Comparison of ENCODE assay signal across 1 cellular context in genomic region chr19:45886427-45887310, GRCh38.
A peak's percentile ranks its signal among the peaks of the same experiment; 100 is the strongest.
TF ChIP-seq lines count a peak whose summit lies in the region.

No MANE protein-coding gene starts in this region.

TF ChIP-seq in K562, 482 proteins besides CTCF, POLR2A, EP300 and RAD21 (continued from another document and continues in another):
- TF ChIP-seq ARID1B (IDR thresholded peaks at IDR 0.05): no peak
- TF ChIP-seq HNRNPK (IDR thresholded peaks at IDR 0.05; ENCODE audit: low read depth, low read length, poor library complexity, severe bottlenecking): no peak
- TF ChIP-seq JUNB (CRISPR knock-in tag; conservative IDR thresholded peaks at IDR 0.05): no peak
- no peak for TF ChIP-seq GATAD2A (IDR thresholded peaks at IDR 0.05)
- TF ChIP-seq MCM5 (IDR thresholded peaks at IDR 0.05; ENCODE audit: low read depth): no peak
- no peak for TF ChIP-seq IFI16 (CRISPR knock-in tag; IDR thresholded peaks at IDR 0.05)
- peak; percentile 88 for TF ChIP-seq ADNP (tag; IDR thresholded peaks at IDR 0.05)
- TF ChIP-seq SP2 (IDR thresholded peaks at IDR 0.05; ENCODE audit: extremely low read depth, low read depth, low read length, poor library complexity, severe bottlenecking): no peak
- TF ChIP-seq, protein P1, sequence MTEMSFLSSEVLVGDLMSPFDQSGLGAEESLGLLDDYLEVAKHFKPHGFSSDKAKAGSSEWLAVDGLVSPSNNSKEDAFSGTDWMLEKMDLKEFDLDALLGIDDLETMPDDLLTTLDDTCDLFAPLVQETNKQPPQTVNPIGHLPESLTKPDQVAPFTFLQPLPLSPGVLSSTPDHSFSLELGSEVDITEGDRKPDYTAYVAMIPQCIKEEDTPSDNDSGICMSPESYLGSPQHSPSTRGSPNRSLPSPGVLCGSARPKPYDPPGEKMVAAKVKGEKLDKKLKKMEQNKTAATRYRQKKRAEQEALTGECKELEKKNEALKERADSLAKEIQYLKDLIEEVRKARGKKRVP (CRISPR knock-in tag; IDR thresholded peaks at IDR 0.05): no peak
- TF ChIP-seq CEBPB (tag; IDR thresholded peaks at IDR 0.05): no peak; the same call in none of the 2 replicates
- TF ChIP-seq TSHZ1 (CRISPR knock-in tag; IDR thresholded peaks at IDR 0.05): no peak
- TF ChIP-seq FUS (optimal IDR thresholded peaks at IDR 0.05; ENCODE audit: low read depth, low read length): no peak
- TF ChIP-seq ETS1 (conservative IDR thresholded peaks at IDR 0.05; ENCODE audit: control insufficient read depth, low read depth, low read length): peak; percentile 41; the same call in 1 of the 2 replicates
- no peak for TF ChIP-seq POLR3G (IDR thresholded peaks at IDR 0.05; ENCODE audit: extremely low read depth, insufficient read length, insufficient replicate concordance)
- TF ChIP-seq, protein P2, sequence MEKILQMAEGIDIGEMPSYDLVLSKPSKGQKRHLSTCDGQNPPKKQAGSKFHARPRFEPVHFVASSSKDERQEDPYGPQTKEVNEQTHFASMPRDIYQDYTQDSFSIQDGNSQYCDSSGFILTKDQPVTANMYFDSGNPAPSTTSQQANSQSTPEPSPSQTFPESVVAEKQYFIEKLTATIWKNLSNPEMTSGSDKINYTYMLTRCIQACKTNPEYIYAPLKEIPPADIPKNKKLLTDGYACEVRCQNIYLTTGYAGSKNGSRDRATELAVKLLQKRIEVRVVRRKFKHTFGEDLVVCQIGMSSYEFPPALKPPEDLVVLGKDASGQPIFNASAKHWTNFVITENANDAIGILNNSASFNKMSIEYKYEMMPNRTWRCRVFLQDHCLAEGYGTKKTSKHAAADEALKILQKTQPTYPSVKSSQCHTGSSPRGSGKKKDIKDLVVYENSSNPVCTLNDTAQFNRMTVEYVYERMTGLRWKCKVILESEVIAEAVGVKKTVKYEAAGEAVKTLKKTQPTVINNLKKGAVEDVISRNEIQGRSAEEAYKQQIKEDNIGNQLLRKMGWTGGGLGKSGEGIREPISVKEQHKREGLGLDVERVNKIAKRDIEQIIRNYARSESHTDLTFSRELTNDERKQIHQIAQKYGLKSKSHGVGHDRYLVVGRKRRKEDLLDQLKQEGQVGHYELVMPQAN (IDR thresholded peaks at IDR 0.05; ENCODE audit: borderline replicate concordance): no peak
- TF ChIP-seq ZNF175 (CRISPR knock-in tag; IDR thresholded peaks at IDR 0.05; ENCODE audit: low read depth): no peak
- TF ChIP-seq MCM2 (IDR thresholded peaks at IDR 0.05; ENCODE audit: low read depth): no peak
- no peak for TF ChIP-seq HEY1 (CRISPR knock-in tag; IDR thresholded peaks at IDR 0.05; ENCODE audit: borderline replicate concordance)
- TF ChIP-seq NONO (IDR thresholded peaks at IDR 0.05; ENCODE audit: low read depth in 2 of 2, low read length in 1 of 2): no peak
- TF ChIP-seq ZNF436 (CRISPR knock-in tag; IDR thresholded peaks at IDR 0.05): no peak
- peak; percentile 65; the same call in 1 of the 2 replicates for TF ChIP-seq ZNF584 (CRISPR knock-in tag; IDR thresholded peaks at IDR 0.05; ENCODE audit: low read depth)
- TF ChIP-seq FOXJ2 (tag; IDR thresholded peaks at IDR 0.05): no peak
- TF ChIP-seq EWSR1 (IDR thresholded peaks at IDR 0.05; ENCODE audit: borderline replicate concordance, low read depth, partially characterized antibody): no peak
- no peak for TF ChIP-seq NCOA6 (IDR thresholded peaks at IDR 0.05)
- TF ChIP-seq ZBTB2 (IDR thresholded peaks at IDR 0.05): no peak
- TF ChIP-seq ZNF766 (CRISPR knock-in tag; conservative IDR thresholded peaks at IDR 0.05): no peak; the same call in 1 of the 2 replicates
- TF ChIP-seq THRAP3 (IDR thresholded peaks at IDR 0.05; ENCODE audit: borderline replicate concordance): no peak
- TF ChIP-seq GATA2 (CRISPR knock-in tag; IDR thresholded peaks at IDR 0.05): no peak
- no peak for TF ChIP-seq ZNF586 (CRISPR knock-in tag; conservative IDR thresholded peaks at IDR 0.05)
- no peak for TF ChIP-seq NUFIP1 (IDR thresholded peaks at IDR 0.05; ENCODE audit: partially characterized antibody)
- TF ChIP-seq ELF4 (CRISPR knock-in tag; IDR thresholded peaks at IDR 0.05): no peak
- TF ChIP-seq MXI1 (IDR thresholded peaks at IDR 0.05; ENCODE audit: low read depth, low read length): no peak
- no peak for TF ChIP-seq DNMT1 (IDR thresholded peaks at IDR 0.05)
- no peak for TF ChIP-seq ZNF589 (CRISPR knock-in tag; IDR thresholded peaks at IDR 0.05; ENCODE audit: low read depth)
- no peak for TF ChIP-seq PURB (CRISPR knock-in tag; IDR thresholded peaks at IDR 0.05; ENCODE audit: low read depth)
- TF ChIP-seq CREB5 (CRISPR knock-in tag; IDR thresholded peaks at IDR 0.05): no peak
- TF ChIP-seq POLR2B (IDR thresholded peaks at IDR 0.05; ENCODE audit: low read depth, partially characterized antibody): peak; percentile 46
- TF ChIP-seq ZNF551 (CRISPR knock-in tag; IDR thresholded peaks at IDR 0.05): no peak
- peak; percentile 33 for TF ChIP-seq RBBP5 (IDR thresholded peaks at IDR 0.05; ENCODE audit: borderline replicate concordance, insufficient read depth, low read length, poor library complexity, severe bottlenecking)
- TF ChIP-seq ZNF431 (CRISPR knock-in tag; IDR thresholded peaks at IDR 0.05): no peak
- TF ChIP-seq BDP1 (IDR thresholded peaks at IDR 0.05; ENCODE audit: insufficient read depth, insufficient read length): no peak
- TF ChIP-seq IRF1 (CRISPR knock-in tag; IDR thresholded peaks at IDR 0.05; ENCODE audit: borderline replicate concordance): no peak
- TF ChIP-seq ZNF121 (CRISPR knock-in tag; conservative IDR thresholded peaks at IDR 0.05): no peak
- no peak for TF ChIP-seq ETV5 (CRISPR knock-in tag; IDR thresholded peaks at IDR 0.05; ENCODE audit: low read depth)
- no peak for TF ChIP-seq ZNF583 (CRISPR knock-in tag; IDR thresholded peaks at IDR 0.05)
- TF ChIP-seq NFRKB (IDR thresholded peaks at IDR 0.05; ENCODE audit: low read depth): peak; percentile 68; the same call in 1 of the 2 replicates
- peak; percentile 69; the same call in 1 of the 2 replicates for TF ChIP-seq HDAC2 (IDR thresholded peaks at IDR 0.05)
- peak; percentile 42; the same call in 1 of the 2 replicates for TF ChIP-seq MTA1 (IDR thresholded peaks at IDR 0.05; ENCODE audit: borderline replicate concordance)
- TF ChIP-seq USF1 (CRISPR knock-in tag; IDR thresholded peaks at IDR 0.05): 0 out of 2 replicates have a peak, but pooled peaks have one; percentile 12
- no peak for TF ChIP-seq SREBF2 (CRISPR knock-in tag; IDR thresholded peaks at IDR 0.05)
- TF ChIP-seq NELFE (IDR thresholded peaks at IDR 0.05; ENCODE audit: insufficient read depth, insufficient read length): no peak
- peak; percentile 15 for TF ChIP-seq E2F8 (IDR thresholded peaks at IDR 0.05; ENCODE audit: low read depth, partially characterized antibody)
- TF ChIP-seq ZFPM2 (CRISPR knock-in tag; IDR thresholded peaks at IDR 0.05): 0 out of 2 replicates have a peak, but pooled peaks have one; percentile 27
- TF ChIP-seq KLF16 (IDR thresholded peaks at IDR 0.05): no peak
- no peak for TF ChIP-seq ZSCAN32 (CRISPR knock-in tag; IDR thresholded peaks at IDR 0.05)
- TF ChIP-seq ZNF217 (CRISPR knock-in tag; IDR thresholded peaks at IDR 0.05): no peak
- TF ChIP-seq MYBL2 (IDR thresholded peaks at IDR 0.05; ENCODE audit: low read depth): no peak
- TF ChIP-seq MYBL2 (CRISPR knock-in tag; IDR thresholded peaks at IDR 0.05; ENCODE audit: borderline replicate concordance): no peak
- no peak for TF ChIP-seq RFX5 (IDR thresholded peaks at IDR 0.05; ENCODE audit: low read depth, low read length)
- no peak for TF ChIP-seq ZNF644 (tag; IDR thresholded peaks at IDR 0.05; ENCODE audit: low read depth)
- no peak for TF ChIP-seq ZFP1 (CRISPR knock-in tag; IDR thresholded peaks at IDR 0.05)
- TF ChIP-seq, protein P3, sequence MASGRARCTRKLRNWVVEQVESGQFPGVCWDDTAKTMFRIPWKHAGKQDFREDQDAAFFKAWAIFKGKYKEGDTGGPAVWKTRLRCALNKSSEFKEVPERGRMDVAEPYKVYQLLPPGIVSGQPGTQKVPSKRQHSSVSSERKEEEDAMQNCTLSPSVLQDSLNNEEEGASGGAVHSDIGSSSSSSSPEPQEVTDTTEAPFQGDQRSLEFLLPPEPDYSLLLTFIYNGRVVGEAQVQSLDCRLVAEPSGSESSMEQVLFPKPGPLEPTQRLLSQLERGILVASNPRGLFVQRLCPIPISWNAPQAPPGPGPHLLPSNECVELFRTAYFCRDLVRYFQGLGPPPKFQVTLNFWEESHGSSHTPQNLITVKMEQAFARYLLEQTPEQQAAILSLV (tag; IDR thresholded peaks at IDR 0.05): no peak
